9 cellular contexts compared by ENCODE assay signal in genomic region chr3:139718415-139718814, GRCh38. TPM values are rescaled to one million over a fixed set of nuclear protein-coding genes. Genes with fewer than 3 reads are reported as not detected.
A peak's percentile ranks its signal among the peaks of the same experiment; 100 is the strongest.
DNase-seq lines count a peak whose midpoint lies in the region; ATAC-seq and TF ChIP-seq lines count a peak whose summit lies in the region.
"Had no signal": no experiment of that assay in that cellular context is flagged by ENCODE, and none has a peak within 500 bp of the region (broad histone marks: within the 10 kb centered on the region; RNA-seq: fewer than 3 reads in every experiment).

No MANE protein-coding gene starts in this region.

- DNase-seq in EH (ENCODE audit: low read depth) (peak; percentile 48), NCI-H2171 (lab: John Stamatoyannopoulos, UW) (peak; percentile 90), endothelial cell (ENCODE audit: low spot score) (peak; percentile 67), neural progenitor cell (ENCODE audit: low spot score) (peak; percentile 74), SKM-1 (lab: John Stamatoyannopoulos, UW; ENCODE audit: unreplicated experiment) (no peak), NCI-H774 (lab: John Stamatoyannopoulos, UW) (no peak)
- DNase-seq in activated CD8-positive, alpha-beta T cell treated with anti-CD3 and anti-CD28 coated beads, Interleukin-2, amount 10 ng/mL, durations not matched to agents 7 days and 5 days, result no peak

- H3K27ac ChIP-seq in neural progenitor cell, result no peak overlapping the region
- H3K27ac ChIP-seq: HL-60 had no signal

- H3K27me3 Mint-ChIP-seq in endothelial cell (ENCODE audit: unreplicated experiment) (no peaks in the 10 kb centered on the region), neural progenitor cell (ENCODE audit: insufficient read depth, low read depth) (peaks cover 6% of the 10 kb centered on the region)
- peaks cover 8% of the 10 kb centered on the region for H3K27me3 Mint-ChIP-seq in activated CD8-positive, alpha-beta T cell treated with anti-CD3 and anti-CD28 coated beads, Interleukin-2, amount 10 ng/mL, durations not matched to agents 7 days and 5 days (ENCODE audit: low read depth)

- H3K4me1 Mint-ChIP-seq in endothelial cell (ENCODE audit: unreplicated experiment) (no peaks in the 10 kb centered on the region), neural progenitor cell (no peaks in the 10 kb centered on the region)
- no peaks in the 10 kb centered on the region for H3K4me1 Mint-ChIP-seq in activated CD8-positive, alpha-beta T cell treated with anti-CD3 and anti-CD28 coated beads, Interleukin-2, amount 10 ng/mL, durations not matched to agents 7 days and 5 days (ENCODE audit: low read depth)

- CTCF ChIA-PET in activated CD8-positive, alpha-beta T cell treated with anti-CD3 and anti-CD28 coated beads, Interleukin-2, amount 10 ng/mL, durations not matched to agents 7 days and 5 days (lab: Charles Lee), result no interaction called here

- H3K4me3 ChIP-seq in neural progenitor cell, result no peak overlapping the region

- H3K36me3 ChIP-seq in neural progenitor cell, result no peaks in the 10 kb centered on the region

- peak overlapping the region; percentile 36 for H2AFZ ChIP-seq in neural progenitor cell (replicated peaks)

- H3K9ac ChIP-seq in neural progenitor cell, result no peak overlapping the region

- H3K9me3 ChIP-seq in neural progenitor cell (ENCODE audit: low read depth), result no peaks in the 10 kb centered on the region

- H3F3A ChIP-seq in neural progenitor cell (ENCODE audit: low read depth), result no peaks in the 10 kb centered on the region

- H3K9me3 Mint-ChIP-seq in endothelial cell (ENCODE audit: unreplicated experiment) (no peaks in the 10 kb centered on the region), neural progenitor cell (no peaks in the 10 kb centered on the region)
- H3K9me3 Mint-ChIP-seq in activated CD8-positive, alpha-beta T cell treated with anti-CD3 and anti-CD28 coated beads, Interleukin-2, amount 10 ng/mL, durations not matched to agents 7 days and 5 days (ENCODE audit: insufficient read depth), result no peaks in the 10 kb centered on the region

- POLR2A ChIA-PET in activated CD8-positive, alpha-beta T cell treated with anti-CD3 and anti-CD28 coated beads, Interleukin-2, amount 10 ng/mL, durations not matched to agents 7 days and 5 days (lab: Charles Lee), result no interaction called here

- TF ChIP-seq CTCF in endothelial cell (IDR thresholded peaks at IDR 0.05; ENCODE audit: unreplicated experiment) (peak; percentile 62), neural progenitor cell (IDR thresholded peaks at IDR 0.05) (peak; percentile 66)

- no peak overlapping the region for H3K4me3 Mint-ChIP-seq in endothelial cell (ENCODE audit: unreplicated experiment)
- no peak overlapping the region for H3K4me3 Mint-ChIP-seq in neural progenitor cell
- no peak overlapping the region for H3K4me3 Mint-ChIP-seq in activated CD8-positive, alpha-beta T cell treated with anti-CD3 and anti-CD28 coated beads, Interleukin-2, amount 10 ng/mL, durations not matched to agents 7 days and 5 days

- no peaks in the 10 kb centered on the region for H4K20me1 ChIP-seq in neural progenitor cell (ENCODE audit: low read depth)

- no peak for ATAC-seq in activated CD8-positive, alpha-beta T cell treated with anti-CD3 and anti-CD28 coated beads, Interleukin-2, amount 10 ng/mL, durations not matched to agents 7 days and 5 days
- ATAC-seq in activated CD4-positive, CD25-positive, alpha-beta regulatory T cell treated with anti-CD3 and anti-CD28 coated beads, Interleukin-2, amount 50 U/mL, for 24 hours, result no peak

- H3K27ac Mint-ChIP-seq in endothelial cell (ENCODE audit: unreplicated experiment) (no peak overlapping the region), neural progenitor cell (no peak overlapping the region)
- no peak overlapping the region for H3K27ac Mint-ChIP-seq in activated CD8-positive, alpha-beta T cell treated with anti-CD3 and anti-CD28 coated beads, Interleukin-2, amount 10 ng/mL, durations not matched to agents 7 days and 5 days

- H3K36me3 Mint-ChIP-seq in endothelial cell (ENCODE audit: low read depth, unreplicated experiment) (no peaks in the 10 kb centered on the region), neural progenitor cell (no peaks in the 10 kb centered on the region)
- H3K36me3 Mint-ChIP-seq in activated CD8-positive, alpha-beta T cell treated with anti-CD3 and anti-CD28 coated beads, Interleukin-2, amount 10 ng/mL, durations not matched to agents 7 days and 5 days (ENCODE audit: low read depth), result no peaks in the 10 kb centered on the region

- no peaks in the 10 kb centered on the region for H3K27me3 ChIP-seq in neural progenitor cell

- H3K79me2 ChIP-seq in neural progenitor cell (ENCODE audit: low read depth), result no peaks in the 10 kb centered on the region

- no peaks in the 10 kb centered on the region for H3K4me1 ChIP-seq in neural progenitor cell

- no peak overlapping the region for H3K4me2 ChIP-seq in neural progenitor cell

RNA-seq across cellular contexts. Expression of gene NMNAT3, which starts 40.6 kb away (rescaled TPM):
- 0.62 TPM for total RNA-seq in endothelial cell (ENCODE audit: unreplicated experiment)
- total RNA-seq in neural progenitor cell (ENCODE audit: low replicate concordance), result 0.87 and 0.95 TPM in 2 replicates
- total RNA-seq in activated CD8-positive, alpha-beta T cell treated with anti-CD3 and anti-CD28 coated beads, Interleukin-2, amount 10 ng/mL, durations not matched to agents 7 days and 5 days, result under 1 TPM; 0.18 to 0.55 TPM

Comparison
In these comparisons a context has a peak if more than half of its experiments do, and no peak if none do; other contexts are left out.
1. DNase-seq: peak in EH (single experiment), NCI-H2171 (single experiment), endothelial cell (single experiment) and neural progenitor cell (single experiment); none in SKM-1 (single experiment), NCI-H774 (single experiment) and activated CD8-positive, alpha-beta T cell treated with anti-CD3 and anti-CD28 coated beads, Interleukin-2, amount 10 ng/mL, durations not matched to agents 7 days and 5 days (single experiment).